8 cellular contexts compared by ENCODE assay signal in genomic region chr4:4430492-4431195, GRCh38. TPM values are rescaled to one million over a fixed set of nuclear protein-coding genes. Genes with fewer than 3 reads are reported as not detected.
DNase-seq lines count a peak whose midpoint lies in the region; ATAC-seq and TF ChIP-seq lines count a peak whose summit lies in the region.

No MANE protein-coding gene starts in this region.

- DNase-seq in T-helper 9 cell (peak; percentile 38), right lobe of liver (no peak), DMS153 treated with DMSO at 0.1 percent for 48 hours (lab: John Stamatoyannopoulos, UW; ENCODE audit: unreplicated experiment) (no peak)
- peak; percentile 42 for DNase-seq in central memory CD4-positive, alpha-beta T cell
- DNase-seq in stimulated activated naive CD4-positive, alpha-beta T cell treated with Interleukin-2 at 50 U/mL for 16 hours (lab: John Stamatoyannopoulos, UW): peak; percentile 29

- ATAC-seq in GM21381 (IDR thresholded peaks at IDR 0.05; ENCODE audit: unreplicated experiment): peak; percentile 75
- peak; percentile 74 to 87 (median 82) for ATAC-seq in right lobe of liver

- H3K4me1 ChIP-seq in DOHH2 (ENCODE audit: control insufficient read depth, low read length): peaks cover 7% of the 10 kb centered on the region
- H3K4me1 ChIP-seq in Loucy (ENCODE audit: insufficient read depth, low read length, poor library complexity, severe bottlenecking): peaks cover 3% of the 10 kb centered on the region
- no peaks in the 10 kb centered on the region for H3K4me1 ChIP-seq in right lobe of liver

- H3K4me3 ChIP-seq in DOHH2 (ENCODE audit: low read length): no peak overlapping the region
- H3K4me3 ChIP-seq in Loucy (ENCODE audit: low read length, poor library complexity, severe bottlenecking): no peak overlapping the region
- H3K4me3 ChIP-seq in right lobe of liver: no peak overlapping the region

- no peak for TF ChIP-seq POLR2A in right lobe of liver (IDR thresholded peaks at IDR 0.05)

- H2AFZ ChIP-seq in Loucy (ENCODE audit: low read length): no peak overlapping the region

- intact Hi-C loops in right lobe of liver (cut with DNase I): no loop called here

- no peak overlapping the region for H3K4me2 ChIP-seq in DOHH2 (ENCODE audit: low read length)
- no peak overlapping the region for H3K4me2 ChIP-seq in Loucy (ENCODE audit: low read depth, low read length, poor library complexity, severe bottlenecking)

- no peak overlapping the region for H3K9ac ChIP-seq in Loucy (ENCODE audit: low read depth, low read length, poor library complexity, severe bottlenecking)

- H3K9me2 ChIP-seq in DOHH2 (replicated peaks; ENCODE audit: control insufficient read depth, low read length) (no peaks in the 10 kb centered on the region), Loucy (replicated peaks; ENCODE audit: low read depth, low read length) (no peaks in the 10 kb centered on the region)

- no peaks in the 10 kb centered on the region for H3K9me3 ChIP-seq in DOHH2 (ENCODE audit: control insufficient read depth, insufficient read depth, low read length)
- H3K9me3 ChIP-seq in Loucy (ENCODE audit: insufficient read depth, low read depth, low read length): no peaks in the 10 kb centered on the region
- no peaks in the 10 kb centered on the region for H3K9me3 ChIP-seq in right lobe of liver

- WGBS in right lobe of liver (ENCODE audit: insufficient coverage, low coverage, low lambda C conversion rate, missing lambda C conversion rate): 89% methylated on average over 3 of the region's 7 CpGs

- H3K79me2 ChIP-seq in DOHH2 (ENCODE audit: control insufficient read depth, low read length): no peaks in the 10 kb centered on the region
- H3K79me2 ChIP-seq in Loucy (ENCODE audit: insufficient read depth, low read length): no peaks in the 10 kb centered on the region

- peaks cover 3% of the 10 kb centered on the region; the same call in 1 of the 2 replicates for H3K36me3 ChIP-seq in DOHH2 (ENCODE audit: control insufficient read depth, low read length)
- H3K36me3 ChIP-seq in Loucy (ENCODE audit: insufficient read depth, low read length): peaks cover 23% of the 10 kb centered on the region; the same call in 1 of the 2 replicates
- peaks cover 0 to 14% (median 5%) of the 10 kb centered on the region in 4 donors for H3K36me3 ChIP-seq in right lobe of liver

- H3K27ac ChIP-seq in DOHH2 (ENCODE audit: low read depth, low read length) (no peak overlapping the region), right lobe of liver (no peak overlapping the region)

- no peaks in the 10 kb centered on the region for H3F3A ChIP-seq in DOHH2 (ENCODE audit: control insufficient read depth, insufficient read depth)
- no peaks in the 10 kb centered on the region for H3F3A ChIP-seq in Loucy (ENCODE audit: low read depth)

- no peaks in the 10 kb centered on the region for H3K27me3 ChIP-seq in DOHH2 (ENCODE audit: control insufficient read depth, low read length)
- no peaks in the 10 kb centered on the region for H3K27me3 ChIP-seq in Loucy (ENCODE audit: insufficient read depth, low read length, poor library complexity, severe bottlenecking)
- no peaks in the 10 kb centered on the region for H3K27me3 ChIP-seq in right lobe of liver

- TF ChIP-seq CTCF in DOHH2 (IDR thresholded peaks at IDR 0.05; ENCODE audit: low read depth, low read length, poor library complexity, severe bottlenecking) (peak; percentile 84), Loucy (conservative IDR thresholded peaks at IDR 0.05; ENCODE audit: low read length) (peak; percentile 82), right lobe of liver (IDR thresholded peaks at IDR 0.05) (peak; percentile 35 to 67 (median 58))

- H4K20me1 ChIP-seq in DOHH2 (ENCODE audit: control insufficient read depth, insufficient read depth, low read depth, low read length) (no peaks in the 10 kb centered on the region), Loucy (ENCODE audit: insufficient read depth, low read length, poor library complexity, severe bottlenecking) (no peaks in the 10 kb centered on the region)

RNA-seq across cellular contexts. Expression of gene NSG1, which starts 43.7 kb away (rescaled TPM):
- under 1 TPM in 2 of 6 experiments, not detected in 4; 0.22 to 0.29 TPM for total RNA-seq in right lobe of liver

Comparison
In these comparisons a context has a peak if more than half of its experiments do, and no peak if none do; other contexts are left out.
1. DNase-seq: peak in T-helper 9 cell (single experiment), central memory CD4-positive, alpha-beta T cell (single experiment) and stimulated activated naive CD4-positive, alpha-beta T cell treated with Interleukin-2 at 50 U/mL for 16 hours (single experiment); none in right lobe of liver (0 of 3) and DMS153 treated with DMSO at 0.1 percent for 48 hours (single experiment).
2. Peak in every context shown above with its lines, with median percentiles within 50 percentile points of each other: CTCF ChIP-seq.